Comparison of ENCODE assay signal across 1 cellular context in genomic region chr12:65327207-65328076, GRCh38.
TF ChIP-seq lines count a peak whose summit lies in the region.

No MANE protein-coding gene starts in this region.

TF ChIP-seq in HepG2, 621 proteins besides CTCF, POLR2A, EP300 and RAD21 (continued from another document and continues in another):
- no peak for TF ChIP-seq THAP9 (CRISPR knock-in tag; IDR thresholded peaks at IDR 0.05; ENCODE audit: borderline replicate concordance)
- TF ChIP-seq NFIC (IDR thresholded peaks at IDR 0.05; ENCODE audit: low read length): peak; percentile 79
- peak; percentile 59; the same call in 1 of the 2 replicates for TF ChIP-seq MIER3 (CRISPR knock-in tag; IDR thresholded peaks at IDR 0.05; ENCODE audit: borderline replicate concordance)
- no peak for TF ChIP-seq ZNF30 (CRISPR knock-in tag; IDR thresholded peaks at IDR 0.05)
- peak; percentile 44; the same call in 1 of the 2 replicates for TF ChIP-seq MIER2 (CRISPR knock-in tag; IDR thresholded peaks at IDR 0.05)
- TF ChIP-seq ZBTB14 (CRISPR knock-in tag; IDR thresholded peaks at IDR 0.05): no peak
- no peak for TF ChIP-seq ZNF687 (CRISPR knock-in tag; IDR thresholded peaks at IDR 0.05)
- TF ChIP-seq AHDC1 (CRISPR knock-in tag; IDR thresholded peaks at IDR 0.05; ENCODE audit: borderline replicate concordance): peak; percentile 90; the same call in 1 of the 2 replicates
- TF ChIP-seq MED1 (CRISPR knock-in tag; IDR thresholded peaks at IDR 0.05): peak; percentile 83
- peak; percentile 80 for TF ChIP-seq SAP130 (CRISPR knock-in tag; IDR thresholded peaks at IDR 0.05; ENCODE audit: low read depth)
- TF ChIP-seq BCL6 (CRISPR knock-in tag; IDR thresholded peaks at IDR 0.05): peak; percentile 72
- TF ChIP-seq ARID4A (CRISPR knock-in tag; IDR thresholded peaks at IDR 0.05; ENCODE audit: borderline replicate concordance): peak; percentile 40; the same call in 1 of the 2 replicates
- peak; percentile 57 for TF ChIP-seq RARA (CRISPR knock-in tag; IDR thresholded peaks at IDR 0.05)
- TF ChIP-seq DRAP1 (CRISPR knock-in tag; IDR thresholded peaks at IDR 0.05): peak; percentile 66
- TF ChIP-seq SOX6 (IDR thresholded peaks at IDR 0.05): no peak
- TF ChIP-seq SOX6 (CRISPR knock-in tag; IDR thresholded peaks at IDR 0.05): peak; percentile 95
- 0 out of 2 replicates have a peak, but pooled peaks have one; percentile 46 for TF ChIP-seq ZFP1 (CRISPR knock-in tag; IDR thresholded peaks at IDR 0.05)
- TF ChIP-seq ZNF614 (CRISPR knock-in tag; IDR thresholded peaks at IDR 0.05; ENCODE audit: borderline replicate concordance): peak; percentile 50; the same call in 1 of the 2 replicates
- TF ChIP-seq SOX5 (CRISPR knock-in tag; IDR thresholded peaks at IDR 0.05; ENCODE audit: borderline replicate concordance): peak; percentile 95
- TF ChIP-seq ZKSCAN8 (CRISPR knock-in tag; IDR thresholded peaks at IDR 0.05; ENCODE audit: borderline replicate concordance): peak; percentile 83; the same call in 1 of the 2 replicates
- TF ChIP-seq SPEN (CRISPR knock-in tag; IDR thresholded peaks at IDR 0.05; ENCODE audit: low read depth): no peak
- TF ChIP-seq ZNF547 (CRISPR knock-in tag; IDR thresholded peaks at IDR 0.05): no peak
- peak; percentile 51; the same call in 1 of the 2 replicates for TF ChIP-seq THAP11 (CRISPR knock-in tag; IDR thresholded peaks at IDR 0.05)
- 0 out of 2 replicates have a peak, but pooled peaks have one; percentile 24 for TF ChIP-seq SP140L (CRISPR knock-in tag; IDR thresholded peaks at IDR 0.05; ENCODE audit: borderline replicate concordance)
- no peak for TF ChIP-seq ZBTB26 (CRISPR knock-in tag; IDR thresholded peaks at IDR 0.05; ENCODE audit: borderline replicate concordance)
- peak; percentile 61; the same call in 1 of the 2 replicates for TF ChIP-seq ZBTB20 (CRISPR knock-in tag; IDR thresholded peaks at IDR 0.05; ENCODE audit: borderline replicate concordance, low read depth)
- no peak for TF ChIP-seq ZNF768 (CRISPR knock-in tag; IDR thresholded peaks at IDR 0.05)
- TF ChIP-seq PPARG (CRISPR knock-in tag; conservative IDR thresholded peaks at IDR 0.05): peak; percentile 87
- TF ChIP-seq ZNF121 (CRISPR knock-in tag; IDR thresholded peaks at IDR 0.05): no peak
- TF ChIP-seq ZNF549 (CRISPR knock-in tag; IDR thresholded peaks at IDR 0.05): no peak
- no peak for TF ChIP-seq ZNF558 (CRISPR knock-in tag; IDR thresholded peaks at IDR 0.05; ENCODE audit: borderline replicate concordance)
- TF ChIP-seq ELF4 (CRISPR knock-in tag; IDR thresholded peaks at IDR 0.05; ENCODE audit: borderline replicate concordance): no peak
- peak; percentile 64; the same call in 1 of the 2 replicates for TF ChIP-seq RXRB (CRISPR knock-in tag; IDR thresholded peaks at IDR 0.05; ENCODE audit: borderline replicate concordance)
- peak; percentile 76 for TF ChIP-seq ELF3 (CRISPR knock-in tag; IDR thresholded peaks at IDR 0.05)
- no peak for TF ChIP-seq ADNP (CRISPR knock-in tag; IDR thresholded peaks at IDR 0.05)
- TF ChIP-seq ZC3H4 (CRISPR knock-in tag; IDR thresholded peaks at IDR 0.05; ENCODE audit: borderline replicate concordance): no peak
- peak; percentile 57 for TF ChIP-seq POLR2AphosphoS5 (IDR thresholded peaks at IDR 0.05; ENCODE audit: low read depth, low read length)
- no peak for TF ChIP-seq ZBTB7B (CRISPR knock-in tag; IDR thresholded peaks at IDR 0.05)
- TF ChIP-seq YEATS2 (CRISPR knock-in tag; IDR thresholded peaks at IDR 0.05; ENCODE audit: borderline replicate concordance): peak; percentile 41; the same call in 1 of the 2 replicates
- peak; percentile 73; the same call in 1 of the 2 replicates for TF ChIP-seq FOXK1 (CRISPR knock-in tag; IDR thresholded peaks at IDR 0.05; ENCODE audit: borderline replicate concordance, low read depth)
